Comparison of ENCODE assay signal across 1 cellular context in genomic region chr7:99132922-99133321, GRCh38.
TF ChIP-seq lines count a peak whose summit lies in the region.

No MANE protein-coding gene starts in this region.

TF ChIP-seq in GM23338, 12 proteins besides CTCF, POLR2A, EP300 and RAD21:
- no peak for TF ChIP-seq EZH2 (IDR thresholded peaks at IDR 0.05; ENCODE audit: low read depth, unreplicated experiment)
- TF ChIP-seq ZNF331 (CRISPR knock-in tag; IDR thresholded peaks at IDR 0.05; ENCODE audit: low read depth) = no peak
- TF ChIP-seq NANOG (IDR thresholded peaks at IDR 0.05; ENCODE audit: borderline replicate concordance) = no peak
- no peak for TF ChIP-seq STAT1 (IDR thresholded peaks at IDR 0.05; ENCODE audit: unreplicated experiment)
- no peak for TF ChIP-seq ZNF114 (CRISPR knock-in tag; IDR thresholded peaks at IDR 0.05)
- TF ChIP-seq CREB1 (CRISPR knock-in tag; IDR thresholded peaks at IDR 0.05; ENCODE audit: low read depth) = no peak
- no peak for TF ChIP-seq POLR2AphosphoS5 (IDR thresholded peaks at IDR 0.05; ENCODE audit: low read depth)
- no peak for TF ChIP-seq JUNB (IDR thresholded peaks at IDR 0.05; ENCODE audit: unreplicated experiment)
TF ChIP-seq in GM23338: peak in this region for 0.
